8 cellular contexts compared by ENCODE assay signal in genomic region chr17:21126645-21127507, GRCh38. TPM values are rescaled to one million over a fixed set of nuclear protein-coding genes. Genes with fewer than 3 reads are reported as not detected.
DNase-seq lines count a peak whose midpoint lies in the region; ATAC-seq and TF ChIP-seq lines count a peak whose summit lies in the region.

TSS of gene DHRS7B (plus strand) at chr17:21126964. CDS start at chr17:21126972, 8 bp downstream.

- H3K4me1 Mint-ChIP-seq in activated naive CD8-positive, alpha-beta T cell (ENCODE audit: low read depth): peaks cover 37% of the 10 kb centered on the region

- TF ChIP-seq CTCF in osteoblast (IDR thresholded peaks at IDR 0.05; ENCODE audit: extremely low read depth, low read depth, low read length): no peak
- TF ChIP-seq CTCF in thoracic aorta (IDR thresholded peaks at IDR 0.05): no peak

- H4K20me1 ChIP-seq in osteoblast (ENCODE audit: insufficient read depth, low read length): no peaks in the 10 kb centered on the region

- peak within 1 kb of the TSS; percentile 95 for H2AFZ ChIP-seq in osteoblast (ENCODE audit: low read length)

- H3K4me3 ChIP-seq in GM08714 (ENCODE audit: low read length) (peak within 1 kb of the TSS; percentile 82), osteoblast (ENCODE audit: insufficient read depth, low read length) (peak within 1 kb of the TSS; percentile 87), thoracic aorta (peak within 1 kb of the TSS; percentile 81)

- no peaks in the 10 kb centered on the region for H3K9me3 Mint-ChIP-seq in activated naive CD8-positive, alpha-beta T cell (ENCODE audit: low read depth)

- no peaks in the 10 kb centered on the region for H3K27me3 Mint-ChIP-seq in activated naive CD8-positive, alpha-beta T cell

- H3K4me2 ChIP-seq in osteoblast (ENCODE audit: insufficient read depth, low read length): peak within 1 kb of the TSS; percentile 89

- peak; percentile 88 for ATAC-seq in HG02588 (IDR thresholded peaks at IDR 0.05; ENCODE audit: unreplicated experiment)
- ATAC-seq in thoracic aorta (ENCODE audit: insufficient number of reproducible peaks, low FRiP score, low read depth): peak; percentile 89

- H3K36me3 Mint-ChIP-seq in activated naive CD8-positive, alpha-beta T cell: peaks cover under 1% of the 10 kb centered on the region

- peaks cover 32% of the 10 kb centered on the region for H3K79me2 ChIP-seq in osteoblast (ENCODE audit: insufficient read depth, low read length)

- H3K4me3 Mint-ChIP-seq in activated naive CD8-positive, alpha-beta T cell: peak within 1 kb of the TSS; percentile 94

- H3K4me1 ChIP-seq in osteoblast (ENCODE audit: insufficient read depth, low read length) (peaks cover 13% of the 10 kb centered on the region), thoracic aorta (ENCODE audit: control insufficient read depth in 1 of 2, low read depth in 2 of 2) (peaks cover 0 to 15% of the 10 kb centered on the region in 2 donors)

- peak; percentile 90 for DNase-seq in NCI-H1092 (lab: John Stamatoyannopoulos, UW)
- DNase-seq in SKM-1 (lab: John Stamatoyannopoulos, UW; ENCODE audit: unreplicated experiment): peak; percentile 91
- DNase-seq in glomerular visceral epithelial cell (ENCODE audit: extremely low spot score): peak; percentile 98
- peak; percentile 96 for DNase-seq in osteoblast (ENCODE audit: insufficient read length, low spot score, missing footprints)
- peak; percentile 84 for DNase-seq in thoracic aorta (ENCODE audit: low spot score)

- H3K27ac ChIP-seq in osteoblast (ENCODE audit: low read depth, low read length): peak within 1 kb of the TSS; percentile 85
- H3K27ac ChIP-seq in thoracic aorta: peak within 1 kb of the TSS; percentile 83 to 89

- peaks cover 11% of the 10 kb centered on the region for H3K27me3 ChIP-seq in osteoblast (ENCODE audit: insufficient read depth, low read length)
- H3K27me3 ChIP-seq in thoracic aorta (replicated peaks; ENCODE audit: insufficient read depth): no peaks in the 10 kb centered on the region

- no peaks in the 10 kb centered on the region for H3K9me3 ChIP-seq in osteoblast (ENCODE audit: low read depth, low read length)
- no peaks in the 10 kb centered on the region for H3K9me3 ChIP-seq in thoracic aorta

- H3K27ac Mint-ChIP-seq in activated naive CD8-positive, alpha-beta T cell: peak within 1 kb of the TSS; percentile 95

- H3K36me3 ChIP-seq in osteoblast (ENCODE audit: insufficient read depth, low read length): no peaks in the 10 kb centered on the region
- no peaks in the 10 kb centered on the region for H3K36me3 ChIP-seq in thoracic aorta

RNA-seq across cellular contexts. Expression of gene DHRS7B, which starts in this region (rescaled TPM):
- total RNA-seq in osteoblast: 15.2 and 19.4 TPM in 2 replicates
- 10 to 100 TPM; 30.5 to 44.5 TPM for total RNA-seq in thoracic aorta

Comparison
In these comparisons a context has a peak if more than half of its experiments do, and no peak if none do; other contexts are left out.
1. Peak in every context shown above with its lines: DNase-seq, ATAC-seq, H3K4me3 ChIP-seq and H3K27ac ChIP-seq.